ENCODE assay signal across 7 cellular contexts in genomic region chr20:63253438-63254236, GRCh38. TPM values are rescaled to one million over a fixed set of nuclear protein-coding genes. Genes with fewer than 3 reads are reported as not detected.
DNase-seq lines count a peak whose midpoint lies in the region; ATAC-seq and TF ChIP-seq lines count a peak whose summit lies in the region.
"Had no signal": no experiment of that assay in that cellular context is flagged by ENCODE, and none has a peak within 500 bp of the region (broad histone marks: within the 10 kb centered on the region; RNA-seq: fewer than 3 reads in every experiment).

No MANE protein-coding gene starts in this region.

- no TSS peak for BruUV-seq in mammary epithelial cell (replicated peaks; lab: Mats Ljungman, UMichigan)

- H3K79me2 ChIP-seq in mammary epithelial cell (ENCODE audit: insufficient read depth, low read length), result no peaks in the 10 kb centered on the region

- H3K9me3 ChIP-seq in mammary epithelial cell (replicated peaks; ENCODE audit: insufficient read depth, low read length), result no peaks in the 10 kb centered on the region

- CTCF ChIA-PET in mammary epithelial cell (lab: Charles Lee; ENCODE audit: low non-redundant PET), result no interaction called here

- no peak overlapping the region for H3K9ac ChIP-seq in mammary epithelial cell (ENCODE audit: insufficient read depth, low read length)

- H3K4me1 ChIP-seq in mammary epithelial cell (ENCODE audit: insufficient read depth, low read length), result peaks cover 27% of the 10 kb centered on the region

- peaks cover 9% of the 10 kb centered on the region for H3K27me3 ChIP-seq in mammary epithelial cell (ENCODE audit: insufficient read depth, low read length)

- peak overlapping the region; percentile 34 for H2AFZ ChIP-seq in mammary epithelial cell (ENCODE audit: low read depth, low read length)

- peaks cover 4% of the 10 kb centered on the region for H3K36me3 Mint-ChIP-seq in neural crest cell (ENCODE audit: low read depth)

- H3K27ac ChIP-seq in mammary epithelial cell (ENCODE audit: insufficient read depth, low read depth, low read length), result no peak overlapping the region

- H3K4me3 ChIP-seq in mammary epithelial cell (replicated peaks in 1 of 3; ENCODE audit: insufficient read depth in 1 of 3, low read depth in 2 of 3, low read length in 3 of 3), result peak overlapping the region in 2 of 3 experiments; percentile 19 to 25

- peak; percentile 71 for DNase-seq in D341Med (ENCODE audit: low spot score)
- no peak for DNase-seq in mammary epithelial cell
- DNase-seq in neural crest cell (ENCODE audit: low read depth, low spot score), result peak; percentile 70
- DNase-seq in SK-N-DZ (ENCODE audit: low spot score), result no peak

- 9% methylated on average over 7 of the region's 90 CpGs for WGBS in mammary epithelial cell (ENCODE audit: low coverage, missing lambda C conversion rate)

- peaks cover 2% of the 10 kb centered on the region for H3K27me3 Mint-ChIP-seq in neural crest cell (ENCODE audit: low read depth)

- H3K36me3 ChIP-seq in mammary epithelial cell (ENCODE audit: insufficient read depth, low read length), result no peaks in the 10 kb centered on the region

- H3K27ac Mint-ChIP-seq in neural crest cell (ENCODE audit: unreplicated experiment), result peak overlapping the region; percentile 93

- peak overlapping the region; percentile 92 for H3K4me3 Mint-ChIP-seq in neural crest cell

- H4K20me1 ChIP-seq in mammary epithelial cell (ENCODE audit: insufficient read depth, low read length), result no peaks in the 10 kb centered on the region

- H3K4me1 Mint-ChIP-seq in neural crest cell, result peaks cover 53% of the 10 kb centered on the region

- H3K9me3 Mint-ChIP-seq in neural crest cell, result no peaks in the 10 kb centered on the region

- no peak for ATAC-seq in HG03378 (IDR thresholded peaks at IDR 0.05; ENCODE audit: unreplicated experiment)
- ATAC-seq in GM19035 (IDR thresholded peaks at IDR 0.05; ENCODE audit: unreplicated experiment), result no peak

- in situ Hi-C loops in mammary epithelial cell (cut with MboI; ENCODE audit: low sequenced_read_pairs in 2 of 2), result no loop called here

- H3K4me2 ChIP-seq in mammary epithelial cell (ENCODE audit: insufficient read depth, low read depth, low read length), result peak overlapping the region; percentile 78

- TF ChIP-seq CTCF in mammary epithelial cell (conservative IDR thresholded peaks at IDR 0.05 in 1 of 2, IDR thresholded peaks at IDR 0.05 in 1 of 2; ENCODE audit: extremely low read depth in 1 of 2, insufficient read depth in 1 of 2, low read depth in 1 of 2, low read length in 2 of 2), result no peak
- TF ChIP-seq CTCF in neural crest cell (conservative IDR thresholded peaks at IDR 0.05), result no peak

- dilution Hi-C loops in mammary epithelial cell (cut with HindIII; ENCODE audit: low sequenced_read_pairs), result no loop called here

- intact Hi-C loops in mammary epithelial cell (cut with micrococcal nuclease), result no loop called here

RNA-seq across cellular contexts. Expression of gene NKAIN4, which starts 0.6 kb away (rescaled TPM):
- total RNA-seq in mammary epithelial cell, result under 1 TPM in 1 of 2 donors, not detected in 1; 0.28 TPM
- not detected for polyA plus RNA-seq in mammary epithelial cell
- not detected for polyA minus RNA-seq in mammary epithelial cell
- 42.4 and 44.0 TPM in 2 replicates for total RNA-seq in neural crest cell
- 0.70 and 0.74 TPM in 2 replicates for polyA plus RNA-seq in SK-N-DZ (2014; cell fraction: cytosol; rRNA removed)
- 1.7 TPM in 1 of 2 replicates, not detected in the other for polyA plus RNA-seq in SK-N-DZ (2014; cell fraction: nucleus; rRNA removed)
- total RNA-seq: HT1080 had no signal

RNA-seq across cellular contexts. Expression of gene BIRC7, which starts 17.9 kb away (rescaled TPM):
- total RNA-seq in mammary epithelial cell, result not detected
- not detected for polyA plus RNA-seq in mammary epithelial cell
- not detected for polyA minus RNA-seq in mammary epithelial cell
- 6.1 and 6.9 TPM in 2 replicates for total RNA-seq in neural crest cell
- 0.28 TPM in 1 of 2 replicates, not detected in the other for polyA plus RNA-seq in SK-N-DZ (2014; cell fraction: cytosol; rRNA removed)
- polyA plus RNA-seq in SK-N-DZ (2014; cell fraction: nucleus; rRNA removed), result 1.8 and 2.2 TPM in 2 replicates
- total RNA-seq: HT1080 had no signal

RNA-seq across cellular contexts. Expression of gene ARFGAP1, which starts 19.0 kb away (rescaled TPM):
- 10 to 100 TPM; 48.5 to 89.8 TPM for total RNA-seq in mammary epithelial cell
- polyA plus RNA-seq in mammary epithelial cell, result 34.5 TPM
- polyA minus RNA-seq in mammary epithelial cell, result 40.5 TPM
- total RNA-seq in neural crest cell, result 128 and 132 TPM in 2 replicates
- 74.7 and 81.6 TPM in 2 replicates for polyA plus RNA-seq in SK-N-DZ (2014; cell fraction: cytosol; rRNA removed)
- polyA plus RNA-seq in SK-N-DZ (2014; cell fraction: nucleus; rRNA removed), result 550 and 600 TPM in 2 replicates

RNA-seq across cellular contexts. Expression of gene YTHDF1, which starts 37.7 kb away (rescaled TPM):
- total RNA-seq in mammary epithelial cell (10 to 100 TPM; 30.3 to 40.4 TPM), neural crest cell (59.0 and 59.4 TPM in 2 replicates)
- polyA plus RNA-seq in mammary epithelial cell, result 26.5 TPM
- 29.5 TPM for polyA minus RNA-seq in mammary epithelial cell
- polyA plus RNA-seq in SK-N-DZ (2014; cell fraction: cytosol; rRNA removed), result 41.9 and 44.5 TPM in 2 replicates
- 34.4 and 56.3 TPM in 2 replicates for polyA plus RNA-seq in SK-N-DZ (2014; cell fraction: nucleus; rRNA removed)

RNA-seq across cellular contexts. Expression of gene COL20A1, which starts 39.3 kb away (rescaled TPM):
- not detected for total RNA-seq in mammary epithelial cell
- polyA plus RNA-seq in mammary epithelial cell, result not detected
- not detected for polyA minus RNA-seq in mammary epithelial cell
- 8.9 and 10.2 TPM in 2 replicates for total RNA-seq in neural crest cell
- polyA plus RNA-seq in SK-N-DZ (2014; cell fraction: cytosol; rRNA removed), result not detected in 2 replicates
- 0.19 and 0.37 TPM in 2 replicates for polyA plus RNA-seq in SK-N-DZ (2014; cell fraction: nucleus; rRNA removed)
- total RNA-seq: HT1080 had no signal

Comparison
In these comparisons a context has a peak if more than half of its experiments do, and no peak if none do; other contexts are left out.
1. DNase-seq: peak in D341Med (single experiment) and neural crest cell (single experiment); none in mammary epithelial cell (single experiment) and SK-N-DZ (single experiment).
2. RNA of gene NKAIN4, which starts 0.6 kb away (total RNA-seq): 42.4 to 44.0 TPM in neural crest cell; 0.28 TPM in mammary epithelial cell; every median in the first group is over 10 times any median in the second.